In genomic region chr20:32823078-32823477, GRCh38 we compare ENCODE assay signal across 8 cellular contexts. TPM values are rescaled to one million over a fixed set of nuclear protein-coding genes. Genes with fewer than 3 reads are reported as not detected.
DNase-seq lines count a peak whose midpoint lies in the region; ATAC-seq and TF ChIP-seq lines count a peak whose summit lies in the region.

No MANE protein-coding gene starts in this region.

- CTCF ChIA-PET in BJ (lab: Yijun Ruan, JAX): interaction anchor here (1.7 kb wide), 1 partner anchor 33 kb away, joined by 8 read pairs; no protein-coding TSS in a partner anchor

- no peak overlapping the region for H3K4me3 ChIP-seq in BJ (ENCODE audit: low read depth, low read length)
- no peak overlapping the region for H3K4me3 ChIP-seq in MG63
- no peak overlapping the region for H3K4me3 ChIP-seq in neuronal stem cell (ENCODE audit: low read length in 2 of 2)

- H3K23ac ChIP-seq in neuronal stem cell (ENCODE audit: low read depth, low read length, poor library complexity): no peak overlapping the region

- no peak overlapping the region for H4K91ac ChIP-seq in neuronal stem cell (ENCODE audit: low read depth, low read length, poor library complexity)

- peak overlapping the region; percentile 18 for H3K4me3 Mint-ChIP-seq in natural killer cell

- H3K4me1 ChIP-seq in neuronal stem cell (ENCODE audit: control insufficient read depth in 2 of 2, insufficient read depth in 1 of 2, low read depth in 1 of 2, low read length in 2 of 2): peaks cover 4 to 11% of the 10 kb centered on the region in 2 donors

- H3K9me3 Mint-ChIP-seq in natural killer cell: no peaks in the 10 kb centered on the region

- no peak overlapping the region for H3K18ac ChIP-seq in neuronal stem cell (ENCODE audit: low read length)

- H3K27ac ChIP-seq in neuronal stem cell (replicated peaks; ENCODE audit: low read length): no peak overlapping the region

- no peak overlapping the region for H2AK5ac ChIP-seq in neuronal stem cell (ENCODE audit: low read depth, low read length)

- H3K14ac ChIP-seq in neuronal stem cell (ENCODE audit: low read length): no peak overlapping the region

- peaks cover 5% of the 10 kb centered on the region for H3K36me3 Mint-ChIP-seq in natural killer cell

- no peak overlapping the region for H2BK5ac ChIP-seq in neuronal stem cell (ENCODE audit: low read length)

- no peak overlapping the region for H3K4me2 ChIP-seq in neuronal stem cell (ENCODE audit: insufficient read depth, low read length, poor library complexity, severe bottlenecking)

- H2BK12ac ChIP-seq in neuronal stem cell (ENCODE audit: low read length): no peak overlapping the region

- no peak overlapping the region for H2BK15ac ChIP-seq in neuronal stem cell (ENCODE audit: low read length)

- WGBS in neuronal stem cell (ENCODE audit: extremely low coverage in 2 of 2, insufficient read length in 2 of 2, insufficient replicate concordance in 1 of 2), 2 donors: no CpG with 5 or more reads among the region's 3 CpGs

- POLR2A ChIA-PET in BJ (lab: Charles Lee): no interaction called here

- H3K27ac Mint-ChIP-seq in natural killer cell: peak overlapping the region; percentile 91 to 96

- intact Hi-C loops in natural killer cell (cut with micrococcal nuclease): no loop called here

- H3K9ac ChIP-seq in neuronal stem cell (ENCODE audit: low read depth, low read length, poor library complexity): no peak overlapping the region

- no peak overlapping the region for H3K4ac ChIP-seq in neuronal stem cell (ENCODE audit: low read length)

- H3K79me1 ChIP-seq in neuronal stem cell (ENCODE audit: low read depth, low read length): peaks cover 3% of the 10 kb centered on the region

- ATAC-seq in natural killer cell (no peak), GM18867 (IDR thresholded peaks at IDR 0.05; ENCODE audit: unreplicated experiment) (no peak)

- H2AFZ ChIP-seq in neuronal stem cell (ENCODE audit: low read length): no peak overlapping the region

- 0 out of 2 replicates have a peak, but pooled peaks cover 2% of the 10 kb centered on the region for H3K36me3 ChIP-seq in BJ (ENCODE audit: control insufficient read depth, insufficient read depth, low read length)
- peaks cover 28% of the 10 kb centered on the region for H3K36me3 ChIP-seq in MG63
- H3K36me3 ChIP-seq in neuronal stem cell (replicated peaks in 1 of 2; ENCODE audit: control insufficient read depth in 2 of 2, insufficient read depth in 2 of 2, low read length in 2 of 2): peaks cover 6 to 50% of the 10 kb centered on the region in 2 donors

- H3K27me3 ChIP-seq in BJ (ENCODE audit: control insufficient read depth, insufficient read depth, low read length) (no peaks in the 10 kb centered on the region), MG63 (no peaks in the 10 kb centered on the region), neuronal stem cell (ENCODE audit: control insufficient read depth in 3 of 3, insufficient read depth in 3 of 3, low read depth in 1 of 3, low read length in 3 of 3) (no peaks in the 10 kb centered on the region)

- H2BK120ac ChIP-seq in neuronal stem cell (ENCODE audit: low read depth, low read length): no peak overlapping the region

- TF ChIP-seq CTCF in BJ (IDR thresholded peaks at IDR 0.05; ENCODE audit: insufficient read depth, low read depth, low read length): peak; percentile 45
- no peak for TF ChIP-seq CTCF in natural killer cell (IDR thresholded peaks at IDR 0.05)

- no peaks in the 10 kb centered on the region for H3K27me3 Mint-ChIP-seq in natural killer cell (ENCODE audit: low read depth in 2 of 2)

- no peak overlapping the region for H4K8ac ChIP-seq in neuronal stem cell (ENCODE audit: low read depth, low read length)

- peaks cover 45 to 58% of the 10 kb centered on the region in 2 donors for H3K4me1 Mint-ChIP-seq in natural killer cell

- H3K9me3 ChIP-seq in MG63 (no peaks in the 10 kb centered on the region), neuronal stem cell (replicated peaks in 1 of 2; ENCODE audit: control insufficient read depth in 2 of 2, insufficient read depth in 1 of 2, low read depth in 1 of 2, low read length in 2 of 2) (peaks cover 0 to 2% of the 10 kb centered on the region in 2 donors)

- peak; percentile 66 for DNase-seq in BJ (ENCODE audit: low read depth)
- peak; percentile 32 for DNase-seq in MG63
- DNase-seq in astrocyte of the hippocampus (ENCODE audit: low read depth, low spot score): peak; percentile 80
- DNase-seq in natural killer cell: no peak
- no peak for DNase-seq in NCI-H524 treated with DMSO at 0.1 percent for 48 hours (lab: John Stamatoyannopoulos, UW)
- DNase-seq in NCI-H1436 treated with DMSO at 0.1 percent for 48 hours (lab: John Stamatoyannopoulos, UW): no peak
- DNase-seq in neuronal stem cell (ENCODE audit: low spot score): no peak

RNA-seq across cellular contexts. Expression of gene MAPRE1, which starts 3.3 kb away (rescaled TPM):
- polyA plus RNA-seq in BJ (2011; rRNA removed): 61.5 and 99.2 TPM in 2 replicates
- polyA minus RNA-seq in BJ (2011; rRNA and poly(A)+ RNA removed): 43.7 and 46.8 TPM in 2 replicates
- total RNA-seq in MG63 (2014; rRNA removed; shearing (Covaris generic); ENCODE audit: low replicate concordance): 84.1 and 106 TPM in 2 replicates
- total RNA-seq in natural killer cell: 100 to 1,000 TPM; 133 to 139 (median 137) TPM
- polyA plus RNA-seq in neuronal stem cell (2013, experiment 1 of 2): 141 TPM
- 143 TPM for polyA plus RNA-seq in neuronal stem cell (2013, experiment 2 of 2)

RNA-seq across cellular contexts. Expression of gene EFCAB8, which starts 35.6 kb away (rescaled TPM):
- not detected in 2 replicates for polyA plus RNA-seq in BJ (2011; rRNA removed)
- polyA minus RNA-seq in BJ (2011; rRNA and poly(A)+ RNA removed): 0.52 TPM in 1 of 2 replicates, not detected in the other
- not detected in 2 replicates for total RNA-seq in MG63 (2014; rRNA removed; shearing (Covaris generic); ENCODE audit: low replicate concordance)
- 1 to 10 TPM; 1.2 to 2.9 (median 2.3) TPM for total RNA-seq in natural killer cell
- polyA plus RNA-seq in neuronal stem cell (2013, experiment 1 of 2): 0.03 TPM
- polyA plus RNA-seq in neuronal stem cell (2013, experiment 2 of 2): 0.06 TPM

Comparison
In these comparisons a context has a peak if more than half of its experiments do, and no peak if none do; other contexts are left out.
1. DNase-seq: peak in BJ (single experiment), MG63 (single experiment) and astrocyte of the hippocampus (single experiment); none in natural killer cell (single experiment), NCI-H524 treated with DMSO at 0.1 percent for 48 hours (single experiment), NCI-H1436 treated with DMSO at 0.1 percent for 48 hours (single experiment) and neuronal stem cell (single experiment).